ENCODE assay signal across 1 cellular context in the genomic region with DNA sequence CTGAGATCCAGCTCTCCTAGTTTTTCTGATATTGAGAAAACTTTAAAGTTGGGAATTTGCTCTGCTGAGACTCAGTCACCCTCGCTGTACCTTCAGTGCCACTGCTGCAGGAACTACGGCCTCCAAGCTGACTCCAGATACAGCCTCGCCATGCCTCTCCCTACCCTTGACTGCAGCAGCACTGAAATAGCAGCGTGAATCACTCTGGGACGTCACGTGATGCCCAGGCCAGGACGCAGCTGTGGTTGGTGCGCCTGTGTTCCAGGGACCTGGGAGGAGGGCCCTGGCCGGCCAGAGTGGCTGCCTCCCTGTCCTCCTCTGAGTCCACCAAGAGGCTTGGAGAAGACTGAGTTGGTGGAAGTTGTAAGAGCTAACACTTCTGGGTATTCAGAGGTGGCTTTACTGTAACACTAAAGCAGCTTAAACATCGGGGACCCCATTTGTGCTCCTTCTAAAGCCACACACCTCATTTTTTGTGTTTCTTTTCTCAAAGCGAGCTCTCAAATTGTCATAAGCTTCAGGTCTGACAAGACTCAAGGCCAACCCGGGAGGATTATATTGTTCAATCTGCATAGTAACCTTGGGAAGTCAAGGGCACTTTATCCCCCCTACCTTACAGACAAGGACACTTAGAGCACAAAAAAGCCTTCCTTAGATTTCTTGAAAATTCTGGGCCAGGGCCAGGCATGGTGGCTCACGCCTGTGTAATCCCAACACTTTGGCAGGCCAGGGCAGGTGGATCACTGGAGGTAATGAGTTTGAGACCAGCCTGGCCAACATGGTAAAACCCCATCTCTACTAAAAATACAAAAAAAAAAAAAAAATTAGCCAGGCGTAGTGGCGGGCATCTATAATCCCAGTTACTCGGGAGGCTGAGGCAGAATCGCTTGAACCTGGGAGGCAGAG.
A peak's percentile ranks its signal among the peaks of the same experiment; 100 is the strongest.
TF ChIP-seq lines count a peak whose summit lies in the region.

No MANE protein-coding gene starts in this region.

TF ChIP-seq in HepG2, 621 proteins besides CTCF, POLR2A, EP300 and RAD21 (continued from another document and continues in another):
- TF ChIP-seq, protein P1, sequence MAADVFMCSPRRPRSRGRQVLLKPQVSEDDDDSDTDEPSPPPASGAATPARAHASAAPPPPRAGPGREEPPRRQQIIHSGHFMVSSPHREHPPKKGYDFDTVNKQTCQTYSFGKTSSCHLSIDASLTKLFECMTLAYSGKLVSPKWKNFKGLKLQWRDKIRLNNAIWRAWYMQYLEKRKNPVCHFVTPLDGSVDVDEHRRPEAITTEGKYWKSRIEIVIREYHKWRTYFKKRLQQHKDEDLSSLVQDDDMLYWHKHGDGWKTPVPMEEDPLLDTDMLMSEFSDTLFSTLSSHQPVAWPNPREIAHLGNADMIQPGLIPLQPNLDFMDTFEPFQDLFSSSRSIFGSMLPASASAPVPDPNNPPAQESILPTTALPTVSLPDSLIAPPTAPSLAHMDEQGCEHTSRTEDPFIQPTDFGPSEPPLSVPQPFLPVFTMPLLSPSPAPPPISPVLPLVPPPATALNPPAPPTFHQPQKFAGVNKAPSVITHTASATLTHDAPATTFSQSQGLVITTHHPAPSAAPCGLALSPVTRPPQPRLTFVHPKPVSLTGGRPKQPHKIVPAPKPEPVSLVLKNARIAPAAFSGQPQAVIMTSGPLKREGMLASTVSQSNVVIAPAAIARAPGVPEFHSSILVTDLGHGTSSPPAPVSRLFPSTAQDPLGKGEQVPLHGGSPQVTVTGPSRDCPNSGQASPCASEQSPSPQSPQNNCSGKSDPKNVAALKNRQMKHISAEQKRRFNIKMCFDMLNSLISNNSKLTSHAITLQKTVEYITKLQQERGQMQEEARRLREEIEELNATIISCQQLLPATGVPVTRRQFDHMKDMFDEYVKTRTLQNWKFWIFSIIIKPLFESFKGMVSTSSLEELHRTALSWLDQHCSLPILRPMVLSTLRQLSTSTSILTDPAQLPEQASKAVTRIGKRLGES (CRISPR knock-in tag; IDR thresholded peaks at IDR 0.05; ENCODE audit: borderline replicate concordance), result no peak
- TF ChIP-seq ZNF607 (CRISPR knock-in tag; IDR thresholded peaks at IDR 0.05; ENCODE audit: borderline replicate concordance), result no peak
- no peak for TF ChIP-seq ZNF121 (CRISPR knock-in tag; IDR thresholded peaks at IDR 0.05)
- TF ChIP-seq THYN1 (CRISPR knock-in tag; IDR thresholded peaks at IDR 0.05; ENCODE audit: borderline replicate concordance, low read depth), result no peak
- no peak for TF ChIP-seq NBN (conservative IDR thresholded peaks at IDR 0.05)
- no peak for TF ChIP-seq NFIC (IDR thresholded peaks at IDR 0.05; ENCODE audit: low read length)
- TF ChIP-seq ARNT2 (CRISPR knock-in tag; IDR thresholded peaks at IDR 0.05; ENCODE audit: low read depth), result no peak
- no peak for TF ChIP-seq SP1 (IDR thresholded peaks at IDR 0.05)
- TF ChIP-seq SP1 (CRISPR knock-in tag; IDR thresholded peaks at IDR 0.05), result 0 out of 2 replicates have a peak, but pooled peaks have one; percentile 39
- no peak for TF ChIP-seq CHD4 (IDR thresholded peaks at IDR 0.05; ENCODE audit: borderline replicate concordance, low read length)
- TF ChIP-seq, protein P2, sequence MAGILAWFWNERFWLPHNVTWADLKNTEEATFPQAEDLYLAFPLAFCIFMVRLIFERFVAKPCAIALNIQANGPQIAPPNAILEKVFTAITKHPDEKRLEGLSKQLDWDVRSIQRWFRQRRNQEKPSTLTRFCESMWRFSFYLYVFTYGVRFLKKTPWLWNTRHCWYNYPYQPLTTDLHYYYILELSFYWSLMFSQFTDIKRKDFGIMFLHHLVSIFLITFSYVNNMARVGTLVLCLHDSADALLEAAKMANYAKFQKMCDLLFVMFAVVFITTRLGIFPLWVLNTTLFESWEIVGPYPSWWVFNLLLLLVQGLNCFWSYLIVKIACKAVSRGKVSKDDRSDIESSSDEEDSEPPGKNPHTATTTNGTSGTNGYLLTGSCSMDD (CRISPR knock-in tag; IDR thresholded peaks at IDR 0.05), result no peak
- TF ChIP-seq, protein P3, sequence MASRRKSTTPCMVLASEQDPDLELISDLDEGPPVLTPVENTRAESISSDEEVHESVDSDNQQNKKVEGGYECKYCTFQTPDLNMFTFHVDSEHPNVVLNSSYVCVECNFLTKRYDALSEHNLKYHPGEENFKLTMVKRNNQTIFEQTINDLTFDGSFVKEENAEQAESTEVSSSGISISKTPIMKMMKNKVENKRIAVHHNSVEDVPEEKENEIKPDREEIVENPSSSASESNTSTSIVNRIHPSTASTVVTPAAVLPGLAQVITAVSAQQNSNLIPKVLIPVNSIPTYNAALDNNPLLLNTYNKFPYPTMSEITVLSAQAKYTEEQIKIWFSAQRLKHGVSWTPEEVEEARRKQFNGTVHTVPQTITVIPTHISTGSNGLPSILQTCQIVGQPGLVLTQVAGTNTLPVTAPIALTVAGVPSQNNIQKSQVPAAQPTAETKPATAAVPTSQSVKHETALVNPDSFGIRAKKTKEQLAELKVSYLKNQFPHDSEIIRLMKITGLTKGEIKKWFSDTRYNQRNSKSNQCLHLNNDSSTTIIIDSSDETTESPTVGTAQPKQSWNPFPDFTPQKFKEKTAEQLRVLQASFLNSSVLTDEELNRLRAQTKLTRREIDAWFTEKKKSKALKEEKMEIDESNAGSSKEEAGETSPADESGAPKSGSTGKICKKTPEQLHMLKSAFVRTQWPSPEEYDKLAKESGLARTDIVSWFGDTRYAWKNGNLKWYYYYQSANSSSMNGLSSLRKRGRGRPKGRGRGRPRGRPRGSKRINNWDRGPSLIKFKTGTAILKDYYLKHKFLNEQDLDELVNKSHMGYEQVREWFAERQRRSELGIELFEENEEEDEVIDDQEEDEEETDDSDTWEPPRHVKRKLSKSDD (CRISPR knock-in tag; IDR thresholded peaks at IDR 0.05; ENCODE audit: low read depth), result no peak
- TF ChIP-seq, protein P4, sequence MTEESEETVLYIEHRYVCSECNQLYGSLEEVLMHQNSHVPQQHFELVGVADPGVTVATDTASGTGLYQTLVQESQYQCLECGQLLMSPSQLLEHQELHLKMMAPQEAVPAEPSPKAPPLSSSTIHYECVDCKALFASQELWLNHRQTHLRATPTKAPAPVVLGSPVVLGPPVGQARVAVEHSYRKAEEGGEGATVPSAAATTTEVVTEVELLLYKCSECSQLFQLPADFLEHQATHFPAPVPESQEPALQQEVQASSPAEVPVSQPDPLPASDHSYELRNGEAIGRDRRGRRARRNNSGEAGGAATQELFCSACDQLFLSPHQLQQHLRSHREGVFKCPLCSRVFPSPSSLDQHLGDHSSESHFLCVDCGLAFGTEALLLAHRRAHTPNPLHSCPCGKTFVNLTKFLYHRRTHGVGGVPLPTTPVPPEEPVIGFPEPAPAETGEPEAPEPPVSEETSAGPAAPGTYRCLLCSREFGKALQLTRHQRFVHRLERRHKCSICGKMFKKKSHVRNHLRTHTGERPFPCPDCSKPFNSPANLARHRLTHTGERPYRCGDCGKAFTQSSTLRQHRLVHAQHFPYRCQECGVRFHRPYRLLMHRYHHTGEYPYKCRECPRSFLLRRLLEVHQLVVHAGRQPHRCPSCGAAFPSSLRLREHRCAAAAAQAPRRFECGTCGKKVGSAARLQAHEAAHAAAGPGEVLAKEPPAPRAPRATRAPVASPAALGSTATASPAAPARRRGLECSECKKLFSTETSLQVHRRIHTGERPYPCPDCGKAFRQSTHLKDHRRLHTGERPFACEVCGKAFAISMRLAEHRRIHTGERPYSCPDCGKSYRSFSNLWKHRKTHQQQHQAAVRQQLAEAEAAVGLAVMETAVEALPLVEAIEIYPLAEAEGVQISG (CRISPR knock-in tag; IDR thresholded peaks at IDR 0.05), result peak; percentile 89
- TF ChIP-seq, protein P5, sequence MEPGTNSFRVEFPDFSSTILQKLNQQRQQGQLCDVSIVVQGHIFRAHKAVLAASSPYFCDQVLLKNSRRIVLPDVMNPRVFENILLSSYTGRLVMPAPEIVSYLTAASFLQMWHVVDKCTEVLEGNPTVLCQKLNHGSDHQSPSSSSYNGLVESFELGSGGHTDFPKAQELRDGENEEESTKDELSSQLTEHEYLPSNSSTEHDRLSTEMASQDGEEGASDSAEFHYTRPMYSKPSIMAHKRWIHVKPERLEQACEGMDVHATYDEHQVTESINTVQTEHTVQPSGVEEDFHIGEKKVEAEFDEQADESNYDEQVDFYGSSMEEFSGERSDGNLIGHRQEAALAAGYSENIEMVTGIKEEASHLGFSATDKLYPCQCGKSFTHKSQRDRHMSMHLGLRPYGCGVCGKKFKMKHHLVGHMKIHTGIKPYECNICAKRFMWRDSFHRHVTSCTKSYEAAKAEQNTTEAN (CRISPR knock-in tag; conservative IDR thresholded peaks at IDR 0.05), result no peak
- no peak for TF ChIP-seq SOX13 (IDR thresholded peaks at IDR 0.05)
- TF ChIP-seq SOX13 (CRISPR knock-in tag; conservative IDR thresholded peaks at IDR 0.05 in 1 of 2, IDR thresholded peaks at IDR 0.05 in 1 of 2), result no peak
- TF ChIP-seq, protein P6, sequence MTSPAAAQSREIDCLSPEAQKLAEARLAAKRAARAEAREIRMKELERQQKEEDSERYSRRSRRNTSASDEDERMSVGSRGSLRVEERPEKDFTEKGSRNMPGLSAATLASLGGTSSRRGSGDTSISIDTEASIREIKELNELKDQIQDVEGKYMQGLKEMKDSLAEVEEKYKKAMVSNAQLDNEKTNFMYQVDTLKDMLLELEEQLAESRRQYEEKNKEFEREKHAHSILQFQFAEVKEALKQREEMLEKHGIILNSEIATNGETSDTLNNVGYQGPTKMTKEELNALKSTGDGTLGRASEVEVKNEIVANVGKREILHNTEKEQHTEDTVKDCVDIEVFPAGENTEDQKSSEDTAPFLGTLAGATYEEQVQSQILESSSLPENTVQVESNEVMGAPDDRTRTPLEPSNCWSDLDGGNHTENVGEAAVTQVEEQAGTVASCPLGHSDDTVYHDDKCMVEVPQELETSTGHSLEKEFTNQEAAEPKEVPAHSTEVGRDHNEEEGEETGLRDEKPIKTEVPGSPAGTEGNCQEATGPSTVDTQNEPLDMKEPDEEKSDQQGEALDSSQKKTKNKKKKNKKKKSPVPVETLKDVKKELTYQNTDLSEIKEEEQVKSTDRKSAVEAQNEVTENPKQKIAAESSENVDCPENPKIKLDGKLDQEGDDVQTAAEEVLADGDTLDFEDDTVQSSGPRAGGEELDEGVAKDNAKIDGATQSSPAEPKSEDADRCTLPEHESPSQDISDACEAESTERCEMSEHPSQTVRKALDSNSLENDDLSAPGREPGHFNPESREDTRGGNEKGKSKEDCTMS (CRISPR knock-in tag; conservative IDR thresholded peaks at IDR 0.05), result no peak
- TF ChIP-seq KDM5B (CRISPR knock-in tag; IDR thresholded peaks at IDR 0.05; ENCODE audit: borderline replicate concordance), result peak; percentile 18; the same call in 1 of the 2 replicates
- no peak for TF ChIP-seq ZNF24 (IDR thresholded peaks at IDR 0.05)
- no peak for TF ChIP-seq CHCHD3 (CRISPR knock-in tag; IDR thresholded peaks at IDR 0.05)
- TF ChIP-seq KLF11 (CRISPR knock-in tag; IDR thresholded peaks at IDR 0.05), result no peak
- no peak for TF ChIP-seq SALL2 (CRISPR knock-in tag; IDR thresholded peaks at IDR 0.05)
- TF ChIP-seq KLF12 (CRISPR knock-in tag; IDR thresholded peaks at IDR 0.05; ENCODE audit: borderline replicate concordance), result 0 out of 2 replicates have a peak, but pooled peaks have one; percentile 42
- TF ChIP-seq ESRRA (CRISPR knock-in tag; IDR thresholded peaks at IDR 0.05; ENCODE audit: low read depth), result no peak
- TF ChIP-seq ZSCAN31 (CRISPR knock-in tag; IDR thresholded peaks at IDR 0.05; ENCODE audit: low read depth), result 0 out of 2 replicates have a peak, but pooled peaks have one; percentile 20
- TF ChIP-seq, protein P7, sequence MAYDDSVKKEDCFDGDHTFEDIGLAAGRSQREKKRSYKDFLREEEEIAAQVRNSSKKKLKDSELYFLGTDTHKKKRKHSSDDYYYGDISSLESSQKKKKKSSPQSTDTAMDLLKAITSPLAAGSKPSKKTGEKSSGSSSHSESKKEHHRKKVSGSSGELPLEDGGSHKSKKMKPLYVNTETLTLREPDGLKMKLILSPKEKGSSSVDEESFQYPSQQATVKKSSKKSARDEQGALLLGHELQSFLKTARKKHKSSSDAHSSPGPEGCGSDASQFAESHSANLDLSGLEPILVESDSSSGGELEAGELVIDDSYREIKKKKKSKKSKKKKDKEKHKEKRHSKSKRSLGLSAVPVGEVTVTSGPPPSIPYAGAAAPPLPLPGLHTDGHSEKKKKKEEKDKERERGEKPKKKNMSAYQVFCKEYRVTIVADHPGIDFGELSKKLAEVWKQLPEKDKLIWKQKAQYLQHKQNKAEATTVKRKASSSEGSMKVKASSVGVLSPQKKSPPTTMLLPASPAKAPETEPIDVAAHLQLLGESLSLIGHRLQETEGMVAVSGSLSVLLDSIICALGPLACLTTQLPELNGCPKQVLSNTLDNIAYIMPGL (CRISPR knock-in tag; IDR thresholded peaks at IDR 0.05; ENCODE audit: borderline replicate concordance in 1 of 2, low read depth in 1 of 2), result no peak
- TF ChIP-seq, protein P8, sequence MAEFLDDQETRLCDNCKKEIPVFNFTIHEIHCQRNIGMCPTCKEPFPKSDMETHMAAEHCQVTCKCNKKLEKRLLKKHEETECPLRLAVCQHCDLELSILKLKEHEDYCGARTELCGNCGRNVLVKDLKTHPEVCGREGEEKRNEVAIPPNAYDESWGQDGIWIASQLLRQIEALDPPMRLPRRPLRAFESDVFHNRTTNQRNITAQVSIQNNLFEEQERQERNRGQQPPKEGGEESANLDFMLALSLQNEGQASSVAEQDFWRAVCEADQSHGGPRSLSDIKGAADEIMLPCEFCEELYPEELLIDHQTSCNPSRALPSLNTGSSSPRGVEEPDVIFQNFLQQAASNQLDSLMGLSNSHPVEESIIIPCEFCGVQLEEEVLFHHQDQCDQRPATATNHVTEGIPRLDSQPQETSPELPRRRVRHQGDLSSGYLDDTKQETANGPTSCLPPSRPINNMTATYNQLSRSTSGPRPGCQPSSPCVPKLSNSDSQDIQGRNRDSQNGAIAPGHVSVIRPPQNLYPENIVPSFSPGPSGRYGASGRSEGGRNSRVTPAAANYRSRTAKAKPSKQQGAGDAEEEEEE (CRISPR knock-in tag; IDR thresholded peaks at IDR 0.05; ENCODE audit: borderline replicate concordance), result no peak
- TF ChIP-seq, protein P9, sequence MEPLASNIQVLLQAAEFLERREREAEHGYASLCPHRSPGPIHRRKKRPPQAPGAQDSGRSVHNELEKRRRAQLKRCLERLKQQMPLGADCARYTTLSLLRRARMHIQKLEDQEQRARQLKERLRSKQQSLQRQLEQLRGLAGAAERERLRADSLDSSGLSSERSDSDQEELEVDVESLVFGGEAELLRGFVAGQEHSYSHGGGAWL (CRISPR knock-in tag; IDR thresholded peaks at IDR 0.05), result no peak
- peak; percentile 38; the same call in 1 of the 2 replicates for TF ChIP-seq ERF (CRISPR knock-in tag; IDR thresholded peaks at IDR 0.05)
- TF ChIP-seq TCF7L2 (IDR thresholded peaks at IDR 0.05; ENCODE audit: low read depth, low read length), result no peak
- TF ChIP-seq MED1 (CRISPR knock-in tag; IDR thresholded peaks at IDR 0.05), result peak; percentile 39
- peak; percentile 35; the same call in 1 of the 2 replicates for TF ChIP-seq ZNF331 (CRISPR knock-in tag; IDR thresholded peaks at IDR 0.05)
- TF ChIP-seq, protein P10, sequence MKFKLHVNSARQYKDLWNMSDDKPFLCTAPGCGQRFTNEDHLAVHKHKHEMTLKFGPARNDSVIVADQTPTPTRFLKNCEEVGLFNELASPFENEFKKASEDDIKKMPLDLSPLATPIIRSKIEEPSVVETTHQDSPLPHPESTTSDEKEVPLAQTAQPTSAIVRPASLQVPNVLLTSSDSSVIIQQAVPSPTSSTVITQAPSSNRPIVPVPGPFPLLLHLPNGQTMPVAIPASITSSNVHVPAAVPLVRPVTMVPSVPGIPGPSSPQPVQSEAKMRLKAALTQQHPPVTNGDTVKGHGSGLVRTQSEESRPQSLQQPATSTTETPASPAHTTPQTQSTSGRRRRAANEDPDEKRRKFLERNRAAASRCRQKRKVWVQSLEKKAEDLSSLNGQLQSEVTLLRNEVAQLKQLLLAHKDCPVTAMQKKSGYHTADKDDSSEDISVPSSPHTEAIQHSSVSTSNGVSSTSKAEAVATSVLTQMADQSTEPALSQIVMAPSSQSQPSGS (CRISPR knock-in tag; IDR thresholded peaks at IDR 0.05), result no peak
- 0 out of 2 replicates have a peak, but pooled peaks have one; percentile 58 for TF ChIP-seq ZMYM4 (CRISPR knock-in tag; IDR thresholded peaks at IDR 0.05)
- no peak for TF ChIP-seq FOXK2 (IDR thresholded peaks at IDR 0.05)
- TF ChIP-seq FOXA3 (CRISPR knock-in tag; IDR thresholded peaks at IDR 0.05), result no peak; the same call in 1 of the 2 replicates
- no peak for TF ChIP-seq YEATS4 (CRISPR knock-in tag; IDR thresholded peaks at IDR 0.05; ENCODE audit: borderline replicate concordance)
